ENCODE assay signal across 9 cellular contexts in genomic region chr5:148791334-148791667, GRCh38. TPM values are rescaled to one million over a fixed set of nuclear protein-coding genes. Genes with fewer than 3 reads are reported as not detected.
A peak's percentile ranks its signal among the peaks of the same experiment; 100 is the strongest.
DNase-seq lines count a peak whose midpoint lies in the region; ATAC-seq and TF ChIP-seq lines count a peak whose summit lies in the region.
"Had no signal": no experiment of that assay in that cellular context is flagged by ENCODE, and none has a peak within 500 bp of the region (broad histone marks: within the 10 kb centered on the region; RNA-seq: fewer than 3 reads in every experiment).

No MANE protein-coding gene starts in this region.

- peak overlapping the region; percentile 68 for H3K4me2 ChIP-seq in PC-3 (ENCODE audit: low read length)

- H3K27me3 ChIP-seq in PC-3 (ENCODE audit: low read length): no peaks in the 10 kb centered on the region

- H3K4me3 ChIP-seq in PC-3 (ENCODE audit: low read length): peak overlapping the region; percentile 22; the same call in 1 of the 2 replicates

- TF ChIP-seq CTCF in PC-3 (conservative IDR thresholded peaks at IDR 0.05; ENCODE audit: low read depth, low read length): no peak
- no peak for TF ChIP-seq CTCF in endothelial cell (IDR thresholded peaks at IDR 0.05; ENCODE audit: unreplicated experiment)

- BruUV-seq in PC-3 (replicated peaks; lab: Mats Ljungman, UMichigan): no TSS peak

- H4K20me1 ChIP-seq in PC-3 (ENCODE audit: low read length): no peaks in the 10 kb centered on the region

- H3K9me3 Mint-ChIP-seq in endothelial cell (ENCODE audit: unreplicated experiment): no peaks in the 10 kb centered on the region

- H3K9me3 ChIP-seq in PC-3 (ENCODE audit: low read length): no peaks in the 10 kb centered on the region

- no peaks in the 10 kb centered on the region for H3K36me3 ChIP-seq in PC-3 (ENCODE audit: low read depth, low read length)

- H2AFZ ChIP-seq in PC-3 (ENCODE audit: low read length): no peak overlapping the region

- no peak overlapping the region for H3K27ac Mint-ChIP-seq in endothelial cell (ENCODE audit: unreplicated experiment)

- peak; percentile 39 to 54 for DNase-seq in activated CD4-positive, alpha-beta T cell treated with anti-CD3 and anti-CD28 coated beads, Interleukin-2, amount 50 U/mL, for 48 hours
- DNase-seq in activated CD4-positive, alpha-beta T cell treated with anti-CD3 and anti-CD28 coated beads for 4 hours: no peak
- DNase-seq in PC-3 (peak; percentile 95), HuH-7.5 (ENCODE audit: low spot score) (no peak), NCI-H2081 (lab: John Stamatoyannopoulos, UW) (no peak), endothelial cell (ENCODE audit: low spot score) (no peak)
- DNase-seq in stimulated activated CD4-positive, alpha-beta T cell treated with anti-CD3 and anti-CD28 coated beads, Interleukin-4, amount 100 ng/mL, for 24 hours: peak; percentile 46
- DNase-seq: right cardiac atrium had no signal

- H3K9me2 ChIP-seq in PC-3 (replicated peaks; ENCODE audit: low read length): no peaks in the 10 kb centered on the region

- no peaks in the 10 kb centered on the region for H3K4me1 Mint-ChIP-seq in endothelial cell (ENCODE audit: unreplicated experiment)

- H3K4me1 ChIP-seq in PC-3 (ENCODE audit: insufficient read depth, low read length): peaks cover 76% of the 10 kb centered on the region

- POLR2A ChIA-PET in PC-3 (lab: Charles Lee; ENCODE audit: unreplicated experiment): interaction anchor here (0.6 to 1.0 kb wide), 2 partner anchors 15 to 216 kb away, joined by 3 to 6 read pairs; no protein-coding TSS in a partner anchor

- intact Hi-C loops in PC-3 (cut with micrococcal nuclease): loop anchor here (2.0 kb wide), 1 partner anchor 14 kb away; no protein-coding TSS in a partner anchor

- H3F3A ChIP-seq in PC-3 (ENCODE audit: low read length, unreplicated experiment): no peaks in the 10 kb centered on the region

- no peaks in the 10 kb centered on the region for H3K27me3 Mint-ChIP-seq in endothelial cell (ENCODE audit: unreplicated experiment)

- no peaks in the 10 kb centered on the region for H3K36me3 Mint-ChIP-seq in endothelial cell (ENCODE audit: low read depth, unreplicated experiment)

- no peak overlapping the region for H3K4me3 Mint-ChIP-seq in endothelial cell (ENCODE audit: unreplicated experiment)

- no peaks in the 10 kb centered on the region for H3K79me2 ChIP-seq in PC-3 (ENCODE audit: low read length)

- ATAC-seq in HG02763 (IDR thresholded peaks at IDR 0.05; ENCODE audit: unreplicated experiment) (peak; percentile 90), PC-3 (peak; percentile 62)
- ATAC-seq: right cardiac atrium had no signal

- H3K9ac ChIP-seq in PC-3 (ENCODE audit: low read length): peak overlapping the region; percentile 75

- CTCF ChIA-PET in PC-3 (lab: Charles Lee): interaction anchor here (0.6 to 2.2 kb wide), 3 partner anchors 50 to 123 kb away, joined by 3 to 11 read pairs (median 3); no protein-coding TSS in a partner anchor

- H3K27ac ChIP-seq in PC-3 (ENCODE audit: low read length): peak overlapping the region; percentile 93

RNA-seq across cellular contexts. Expression of gene ADRB2, which starts 35.1 kb away (rescaled TPM):
- total RNA-seq in PC-3 (2014; rRNA removed) (41.1 and 42.1 TPM in 2 replicates), endothelial cell (ENCODE audit: unreplicated experiment) (0.36 TPM)

Comparison
In these comparisons a context has a peak if more than half of its experiments do, and no peak if none do; other contexts are left out.
1. DNase-seq: peak in activated CD4-positive, alpha-beta T cell treated with anti-CD3 and anti-CD28 coated beads, Interleukin-2, amount 50 U/mL, for 48 hours (2 of 2), PC-3 (single experiment) and stimulated activated CD4-positive, alpha-beta T cell treated with anti-CD3 and anti-CD28 coated beads, Interleukin-4, amount 100 ng/mL, for 24 hours (single experiment); none in activated CD4-positive, alpha-beta T cell treated with anti-CD3 and anti-CD28 coated beads for 4 hours (0 of 2), HuH-7.5 (single experiment), NCI-H2081 (0 of 2) and endothelial cell (single experiment).
2. RNA of gene ADRB2, which starts 35.1 kb away (total RNA-seq): 41.1 to 42.1 TPM in PC-3; 0.36 TPM in endothelial cell (single experiment); every median in the first group is over 10 times any median in the second.